ENCODE assay signal across 15 cellular contexts in genomic region chr15:95944856-95945255, GRCh38.
A peak's percentile ranks its signal among the peaks of the same experiment; 100 is the strongest.
DNase-seq lines count a peak whose midpoint lies in the region; FAIRE-seq and TF ChIP-seq lines count a peak whose summit lies in the region.
"Had no signal": no experiment of that assay in that cellular context is flagged by ENCODE, and none has a peak within 500 bp of the region (broad histone marks: within the 10 kb centered on the region; RNA-seq: fewer than 3 reads in every experiment).

No MANE protein-coding gene starts in this region.

- H3K36me3 ChIP-seq in Caco-2 (ENCODE audit: control insufficient read depth, insufficient read depth, low read length): no peaks in the 10 kb centered on the region
- no peaks in the 10 kb centered on the region for H3K36me3 ChIP-seq in Loucy (ENCODE audit: insufficient read depth, low read length)
- no peaks in the 10 kb centered on the region for H3K36me3 ChIP-seq in neural progenitor cell
- H3K36me3 ChIP-seq: BLaER1 treated with 17β-estradiol and CSF1 and Interleukin-3, amounts not matched to agents 10 nM and 100 nM; HAP-1 had no signal

- peaks cover 17% of the 10 kb centered on the region for H3K4me1 ChIP-seq in Caco-2
- H3K4me1 ChIP-seq in Loucy (ENCODE audit: insufficient read depth, low read length, poor library complexity, severe bottlenecking): peaks cover 18% of the 10 kb centered on the region
- peaks cover 22% of the 10 kb centered on the region for H3K4me1 ChIP-seq in neural progenitor cell
- H3K4me1 ChIP-seq: BLaER1 treated with 17β-estradiol and CSF1 and Interleukin-3, amounts not matched to agents 10 nM and 100 nM; HAP-1 had no signal

- H3K27me3 ChIP-seq in Caco-2 (replicated peaks; ENCODE audit: control insufficient read depth, insufficient read depth, low read length) (no peaks in the 10 kb centered on the region), Loucy (ENCODE audit: insufficient read depth, low read length, poor library complexity, severe bottlenecking) (no peaks in the 10 kb centered on the region), neural progenitor cell (no peaks in the 10 kb centered on the region)
- H3K27me3 ChIP-seq: BLaER1 treated with 17β-estradiol and CSF1 and Interleukin-3, amounts not matched to agents 10 nM and 100 nM had no signal

- no peak for TF ChIP-seq POLR2A in GM12891 (IDR thresholded peaks at IDR 0.05; ENCODE audit: low read depth, low read length)

- no peak overlapping the region for H2AFZ ChIP-seq in Loucy (ENCODE audit: low read length)
- no peak overlapping the region for H2AFZ ChIP-seq in neural progenitor cell (replicated peaks)

- POLR2A ChIA-PET in Caco-2 (lab: Charles Lee): interaction anchor here (0.6 kb wide), 1 partner anchor 227 kb away, joined by 3 read pairs; no protein-coding TSS in a partner anchor

- H3K9me3 ChIP-seq in Caco-2 (no peaks in the 10 kb centered on the region), Loucy (ENCODE audit: insufficient read depth, low read depth, low read length) (peaks cover 5% of the 10 kb centered on the region; the same call in 1 of the 2 replicates), neural progenitor cell (ENCODE audit: low read depth) (no peaks in the 10 kb centered on the region)
- H3K9me3 ChIP-seq: HAP-1 had no signal

- H3K4me1 Mint-ChIP-seq in Caco-2 (ENCODE audit: low read depth, unreplicated experiment) (peaks cover 12% of the 10 kb centered on the region), neural progenitor cell (peaks cover 62% of the 10 kb centered on the region)
- H3K4me1 Mint-ChIP-seq: B cell had no signal

- H3K4me3 ChIP-seq in Caco-2 (ENCODE audit: low read depth, low read length) (no peak overlapping the region), Loucy (ENCODE audit: low read length, poor library complexity, severe bottlenecking) (no peak overlapping the region), neural progenitor cell (no peak overlapping the region)
- H3K4me3 ChIP-seq: BLaER1 treated with 17β-estradiol and CSF1 and Interleukin-3, amounts not matched to agents 10 nM and 100 nM; HAP-1 had no signal

- no peaks in the 10 kb centered on the region for H3K9me2 ChIP-seq in Loucy (replicated peaks; ENCODE audit: low read depth, low read length)

- H4K20me1 ChIP-seq in Loucy (ENCODE audit: insufficient read depth, low read length, poor library complexity, severe bottlenecking): no peaks in the 10 kb centered on the region
- H4K20me1 ChIP-seq in neural progenitor cell (ENCODE audit: low read depth): no peaks in the 10 kb centered on the region
- H4K20me1 ChIP-seq: BLaER1 treated with 17β-estradiol and CSF1 and Interleukin-3, amounts not matched to agents 10 nM and 100 nM had no signal

- H3K4me3 Mint-ChIP-seq in Caco-2 (ENCODE audit: unreplicated experiment) (no peak overlapping the region), neural progenitor cell (no peak overlapping the region)
- H3K4me3 Mint-ChIP-seq: B cell; CD8-positive, alpha-beta T cell had no signal

- H3K9ac ChIP-seq in Loucy (ENCODE audit: low read depth, low read length, poor library complexity, severe bottlenecking) (no peak overlapping the region), neural progenitor cell (no peak overlapping the region)
- H3K9ac ChIP-seq: BLaER1 treated with 17β-estradiol and CSF1 and Interleukin-3, amounts not matched to agents 10 nM and 100 nM had no signal

- no peak for TF ChIP-seq CTCF in Caco-2 (IDR thresholded peaks at IDR 0.05; ENCODE audit: insufficient read depth in 1 of 2, low read depth in 1 of 2, low read length in 1 of 2, severe bottlenecking in 1 of 2, unreplicated experiment in 1 of 2)
- TF ChIP-seq CTCF in Loucy (conservative IDR thresholded peaks at IDR 0.05; ENCODE audit: low read length): no peak
- no peak for TF ChIP-seq CTCF in neural progenitor cell (IDR thresholded peaks at IDR 0.05)
- no peak for TF ChIP-seq CTCF in D721Med (IDR thresholded peaks at IDR 0.05; ENCODE audit: insufficient read depth, missing control alignments)

- no peak overlapping the region for H3K27ac ChIP-seq in neural progenitor cell
- H3K27ac ChIP-seq: BLaER1 treated with 17β-estradiol and CSF1 and Interleukin-3, amounts not matched to agents 10 nM and 100 nM; HL-60 had no signal

- FAIRE-seq in GM12891 (lab: Jason Lieb, UNC) (no peak), D721Med (lab: Jason Lieb, UNC) (no peak)

- H3K9me3 Mint-ChIP-seq in Caco-2 (ENCODE audit: unreplicated experiment) (peaks cover 10% of the 10 kb centered on the region), neural progenitor cell (peaks cover 6% of the 10 kb centered on the region)
- H3K9me3 Mint-ChIP-seq: CD8-positive, alpha-beta T cell had no signal

- H3K4me2 ChIP-seq in Loucy (ENCODE audit: low read depth, low read length, poor library complexity, severe bottlenecking) (peak overlapping the region; percentile 33), neural progenitor cell (no peak overlapping the region)
- H3K4me2 ChIP-seq: BLaER1 treated with 17β-estradiol and CSF1 and Interleukin-3, amounts not matched to agents 10 nM and 100 nM had no signal

- H3K27ac Mint-ChIP-seq in Caco-2 (ENCODE audit: unreplicated experiment) (peak overlapping the region; percentile 65), neural progenitor cell (peak overlapping the region; percentile 72)
- H3K27ac Mint-ChIP-seq: B cell; CD8-positive, alpha-beta T cell had no signal

- CTCF ChIA-PET in Caco-2 (lab: Charles Lee): no interaction called here

- intact Hi-C loops in Caco-2 (cut with micrococcal nuclease; ENCODE audit: unreplicated experiment): loop anchor here (1.0 to 5.0 kb wide), 7 partner anchors 32 to 320 kb away; no protein-coding TSS in a partner anchor

- no TSS peak for BruUV-seq in Caco-2 (replicated peaks; lab: Mats Ljungman, UMichigan)

- H3F3A ChIP-seq in Loucy (ENCODE audit: low read depth) (no peaks in the 10 kb centered on the region), neural progenitor cell (ENCODE audit: low read depth) (peaks cover 16% of the 10 kb centered on the region)

- H3K79me2 ChIP-seq in Loucy (ENCODE audit: insufficient read depth, low read length) (no peaks in the 10 kb centered on the region), neural progenitor cell (ENCODE audit: low read depth) (no peaks in the 10 kb centered on the region)

- DNase-seq in Caco-2 (no peak), fibroblast of peridontal ligament (ENCODE audit: extremely low read depth) (peak; percentile 74), neural progenitor cell (ENCODE audit: low spot score) (no peak), GM12891 (ENCODE audit: insufficient read length, low spot score) (no peak), OCI-M1 (lab: John Stamatoyannopoulos, UW) (no peak), D721Med (ENCODE audit: insufficient read length, low spot score) (no peak)
- no peak for DNase-seq in stimulated activated CD8-positive, alpha-beta memory T cell treated with anti-CD3 and anti-CD28 coated beads, Interleukin-4, amount 100 ng/mL, for 48 hours
- DNase-seq: 8988T; CD8-positive, alpha-beta T cell; GDM1 had no signal

- no peaks in the 10 kb centered on the region for H3K36me3 Mint-ChIP-seq in Caco-2 (ENCODE audit: insufficient read depth, unreplicated experiment)
- no peaks in the 10 kb centered on the region for H3K36me3 Mint-ChIP-seq in neural progenitor cell
- H3K36me3 Mint-ChIP-seq: CD8-positive, alpha-beta T cell had no signal

- H3K27me3 Mint-ChIP-seq in Caco-2 (ENCODE audit: insufficient read depth, unreplicated experiment) (no peaks in the 10 kb centered on the region), neural progenitor cell (ENCODE audit: insufficient read depth, low read depth) (peaks cover 14% of the 10 kb centered on the region)
- H3K27me3 Mint-ChIP-seq: B cell had no signal

TF ChIP-seq in GM12891, 5 proteins besides CTCF, POLR2A, EP300 and RAD21:
- TF ChIP-seq POU2F2 (IDR thresholded peaks at IDR 0.05; ENCODE audit: low read depth, low read length) (no peak), PAX5 (IDR thresholded peaks at IDR 0.05; ENCODE audit: insufficient read depth, low read length, severe bottlenecking) (no peak), SPI1 (IDR thresholded peaks at IDR 0.05; ENCODE audit: low read depth, low read length) (no peak), TAF1 (IDR thresholded peaks at IDR 0.05; ENCODE audit: low read depth, low read length) (no peak), POLR2AphosphoS5 (IDR thresholded peaks at IDR 0.05; ENCODE audit: low read depth, low read length) (no peak)
TF ChIP-seq in GM12891: peak in this region for 0.
